25 cellular contexts compared by ENCODE assay signal in genomic region chr12:130563322-130563721, GRCh38.
DNase-seq lines count a peak whose midpoint lies in the region; ATAC-seq and TF ChIP-seq lines count a peak whose summit lies in the region.
"Had no signal": no experiment of that assay in that cellular context is flagged by ENCODE, and none has a peak within 500 bp of the region (broad histone marks: within the 10 kb centered on the region; RNA-seq: fewer than 3 reads in every experiment).

No MANE protein-coding gene starts in this region.

- H3K27ac ChIP-seq in temporal lobe (ENCODE audit: low read depth, low read length) (peak overlapping the region; percentile 13), foreskin keratinocyte (no peak overlapping the region)
- H3K27ac ChIP-seq: 22Rv1 had no signal

- DNase-seq in DMS79 treated with DMSO at 0.1 percent for 48 hours (lab: John Stamatoyannopoulos, UW) (peak; percentile 33), DMS79 (lab: John Stamatoyannopoulos, UW) (no peak), SHP77 treated with DMSO at 0.1 percent for 48 hours (lab: John Stamatoyannopoulos, UW) (peak; percentile 32), SHP77 (lab: John Stamatoyannopoulos, UW) (no peak), SW480 (ENCODE audit: low spot score) (peak; percentile 100), foreskin keratinocyte (no peak)
- DNase-seq: ACHN; BE2C; Calu3; CD8-positive, alpha-beta memory T cell; DMS153; GF-D8; HCEC 1CT; IMR-90; KG1; MM.1S; NCI-H1048; NCI-H1930; NCI-H345; NCI-H524 treated with DMSO at 0.1 percent for 48 hours; Right ventricle myocardium superior; RPMI8226 had no signal

- no peak for TF ChIP-seq CTCF in foreskin keratinocyte (conservative IDR thresholded peaks at IDR 0.05)

- no peak for ATAC-seq in foreskin keratinocyte
- no peak for ATAC-seq in GM19452 (IDR thresholded peaks at IDR 0.05; ENCODE audit: unreplicated experiment)

- H3K4me1 ChIP-seq in foreskin keratinocyte = no peaks in the 10 kb centered on the region

- H3K27me3 ChIP-seq in foreskin keratinocyte = no peaks in the 10 kb centered on the region
- H3K27me3 ChIP-seq: BE2C had no signal

Comparison
In these comparisons a context has a peak if more than half of its experiments do, and no peak if none do; other contexts are left out.
1. DNase-seq: peak in DMS79 treated with DMSO at 0.1 percent for 48 hours (single experiment), SHP77 treated with DMSO at 0.1 percent for 48 hours (single experiment) and SW480 (single experiment); none in DMS79 (single experiment), SHP77 (0 of 2) and foreskin keratinocyte (0 of 2).